19 cellular contexts compared by ENCODE assay signal in genomic region chr5:4348418-4348817, GRCh38.
A peak's percentile ranks its signal among the peaks of the same experiment; 100 is the strongest.
DNase-seq lines count a peak whose midpoint lies in the region; ATAC-seq, FAIRE-seq and TF ChIP-seq lines count a peak whose summit lies in the region.
"Had no signal": no experiment of that assay in that cellular context is flagged by ENCODE, and none has a peak within 500 bp of the region (broad histone marks: within the 10 kb centered on the region; RNA-seq: fewer than 3 reads in every experiment).

No MANE protein-coding gene starts in this region.

- H3K27me3 ChIP-seq in OCI-LY3 (ENCODE audit: low read depth, low read length): no peaks in the 10 kb centered on the region
- H3K27me3 ChIP-seq in heart left ventricle: no peaks in the 10 kb centered on the region
- H3K27me3 ChIP-seq: SJSA1 had no signal

- H3K36me3 ChIP-seq in OCI-LY3 (replicated peaks; ENCODE audit: low read depth, low read length) (no peaks in the 10 kb centered on the region), heart left ventricle (no peaks in the 10 kb centered on the region)
- H3K36me3 ChIP-seq: SJSA1 had no signal

- no peak for ATAC-seq in A549
- no peak for ATAC-seq in heart left ventricle
- no peak for ATAC-seq in HG02610 (IDR thresholded peaks at IDR 0.05; ENCODE audit: unreplicated experiment)
- ATAC-seq: GM23338, HCT116 had no signal

- no peak for TF ChIP-seq POLR2A in A549 (IDR thresholded peaks at IDR 0.05; ENCODE audit: low read length)
- TF ChIP-seq POLR2A in heart left ventricle (IDR thresholded peaks at IDR 0.05): no peak

- TF ChIP-seq EP300 in A549 (IDR thresholded peaks at IDR 0.05): no peak

- H2AFZ ChIP-seq in OCI-LY3 (ENCODE audit: low read depth, low read length): no peak overlapping the region
- H2AFZ ChIP-seq: GM23338 had no signal

- H3K4me1 ChIP-seq in A549: no peaks in the 10 kb centered on the region
- peaks cover 27% of the 10 kb centered on the region for H3K4me1 ChIP-seq in OCI-LY3 (ENCODE audit: low read length)
- no peaks in the 10 kb centered on the region for H3K4me1 ChIP-seq in heart left ventricle
- H3K4me1 ChIP-seq: SJSA1 had no signal

- no peak overlapping the region for H3K4me3 ChIP-seq in A549
- peak overlapping the region; percentile 64 for H3K4me3 ChIP-seq in OCI-LY3 (ENCODE audit: low read length)
- H3K4me3 ChIP-seq in epithelial cell of esophagus (ENCODE audit: low read length): no peak overlapping the region
- no peak overlapping the region for H3K4me3 ChIP-seq in heart left ventricle
- H3K4me3 ChIP-seq: GM23338, SJSA1 had no signal

- DNase-seq in A549 (ENCODE audit: low read depth in 1 of 2, low spot score in 1 of 2) (no peak), M059J (ENCODE audit: low read depth) (peak; percentile 13), epithelial cell of esophagus (ENCODE audit: low read depth) (peak; percentile 24), heart left ventricle (no peak), SIG-M5 (lab: John Stamatoyannopoulos, UW) (no peak), NCI-H510A (lab: John Stamatoyannopoulos, UW) (no peak)
- DNase-seq: CD4-positive, alpha-beta memory T cell; DMS79; KBM-7; NCI-H1417 treated with DMSO at 0.1 percent for 48 hours; NCI-H187 treated with DMSO at 0.1 percent for 48 hours; NCI-H2227 treated with DMSO at 0.1 percent for 48 hours; NCI-H524; T-helper 2 cell had no signal

- H3K79me2 ChIP-seq in OCI-LY3 (ENCODE audit: low read length): no peaks in the 10 kb centered on the region

- 49% methylated on average over 3 of the region's 3 CpGs for WGBS in A549 (ENCODE audit: missing lambda C conversion rate)
- WGBS in heart left ventricle, 4 donors: 84 to 90% (median 88%) methylated on average over 3 of the region's 3 CpGs

- H3K27ac ChIP-seq in A549: no peak overlapping the region
- H3K27ac ChIP-seq in OCI-LY3 (ENCODE audit: low read length): peak overlapping the region; percentile 88
- no peak overlapping the region for H3K27ac ChIP-seq in heart left ventricle
- H3K27ac ChIP-seq: SJSA1 had no signal

- H3K9ac ChIP-seq in OCI-LY3 (ENCODE audit: low read length): peak overlapping the region; percentile 43; the same call in 1 of the 2 replicates

- no peak overlapping the region for H3K4me2 ChIP-seq in A549
- peak overlapping the region; percentile 56 for H3K4me2 ChIP-seq in OCI-LY3 (ENCODE audit: low read length)
- H3K4me2 ChIP-seq: GM23338 had no signal

- 0 out of 3 replicates have a peak, but pooled peaks cover 4% of the 10 kb centered on the region for H3K9me3 ChIP-seq in A549
- H3K9me3 ChIP-seq in OCI-LY3 (ENCODE audit: insufficient read depth, low read length): no peaks in the 10 kb centered on the region
- peaks cover 0 to 13% (median 0%) of the 10 kb centered on the region in 12 donors for H3K9me3 ChIP-seq in heart left ventricle

- CTCF ChIA-PET in A549 (lab: Yijun Ruan, JAX): no interaction called here

- no peak for FAIRE-seq in A549 (lab: Jason Lieb, UNC)

- POLR2A ChIA-PET in A549 (lab: Yijun Ruan, JAX): no interaction called here

- TF ChIP-seq CTCF in A549 (IDR thresholded peaks at IDR 0.05): no peak
- no peak for TF ChIP-seq CTCF in OCI-LY3 (IDR thresholded peaks at IDR 0.05; ENCODE audit: low read depth, low read length)
- no peak for TF ChIP-seq CTCF in epithelial cell of esophagus (IDR thresholded peaks at IDR 0.05; ENCODE audit: insufficient read depth, low read depth, low read length, missing control alignments)
- TF ChIP-seq CTCF in heart left ventricle (IDR thresholded peaks at IDR 0.05): no peak

- no peaks in the 10 kb centered on the region for H4K20me1 ChIP-seq in OCI-LY3 (ENCODE audit: insufficient read depth, low read length)

- TF ChIP-seq RAD21 in A549 (conservative IDR thresholded peaks at IDR 0.05 in 1 of 2, IDR thresholded peaks at IDR 0.05 in 1 of 2): no peak

- intact Hi-C loops in heart left ventricle (cut with DNase I): no loop called here

TF ChIP-seq in A549, 52 proteins besides CTCF, POLR2A, EP300 and RAD21:
- TF ChIP-seq ZNF302 (CRISPR knock-in tag; IDR thresholded peaks at IDR 0.05) (no peak), MAFK (IDR thresholded peaks at IDR 0.05; ENCODE audit: partially characterized antibody) (peak; percentile 18)
TF ChIP-seq in A549: peak in this region for 1.

Comparison
In these comparisons a context has a peak if more than half of its experiments do, and no peak if none do; other contexts are left out.
1. DNase-seq: peak in M059J (single experiment) and epithelial cell of esophagus (single experiment); none in A549 (0 of 2), heart left ventricle (0 of 5), SIG-M5 (single experiment) and NCI-H510A (single experiment).